21 cellular contexts compared by ENCODE assay signal in genomic region chr15:51119120-51119519, GRCh38.
"Had no signal": no experiment of that assay in that cellular context is flagged by ENCODE, and none has a peak within 500 bp of the region (broad histone marks: within the 10 kb centered on the region; RNA-seq: fewer than 3 reads in every experiment).

No MANE protein-coding gene starts in this region.

- DNase-seq: cortex of kidney; dorsolateral prefrontal cortex; effector CD8-positive, alpha-beta T cell; glutamatergic neuron; left lung; lower lobe of right lung; mesenchymal stem cell; naive B cell; occipital lobe; pancreas; right cardiac atrium; small intestine; stimulated activated CD4-positive, alpha-beta T cell treated with anti-CD3 and anti-CD28 coated beads, Interleukin-12 subunit alpha, Interleukin-12 subunit beta, amount 100 ng/mL, for 4 hours; stimulated activated naive CD4-positive, alpha-beta T cell; stomach; substantia nigra; trophoblast cell had no signal

- FAIRE-seq: keratinocyte, pancreas, small intestine had no signal

- ATAC-seq: gastroesophageal sphincter, left lung, lower lobe of right lung, pancreas had no signal

- H3K4me3 ChIP-seq: dorsolateral prefrontal cortex, esophagus muscularis mucosa, gastroesophageal sphincter, left lung, lower lobe of right lung, pancreas, stomach, thoracic aorta had no signal
